In the genomic region with DNA sequence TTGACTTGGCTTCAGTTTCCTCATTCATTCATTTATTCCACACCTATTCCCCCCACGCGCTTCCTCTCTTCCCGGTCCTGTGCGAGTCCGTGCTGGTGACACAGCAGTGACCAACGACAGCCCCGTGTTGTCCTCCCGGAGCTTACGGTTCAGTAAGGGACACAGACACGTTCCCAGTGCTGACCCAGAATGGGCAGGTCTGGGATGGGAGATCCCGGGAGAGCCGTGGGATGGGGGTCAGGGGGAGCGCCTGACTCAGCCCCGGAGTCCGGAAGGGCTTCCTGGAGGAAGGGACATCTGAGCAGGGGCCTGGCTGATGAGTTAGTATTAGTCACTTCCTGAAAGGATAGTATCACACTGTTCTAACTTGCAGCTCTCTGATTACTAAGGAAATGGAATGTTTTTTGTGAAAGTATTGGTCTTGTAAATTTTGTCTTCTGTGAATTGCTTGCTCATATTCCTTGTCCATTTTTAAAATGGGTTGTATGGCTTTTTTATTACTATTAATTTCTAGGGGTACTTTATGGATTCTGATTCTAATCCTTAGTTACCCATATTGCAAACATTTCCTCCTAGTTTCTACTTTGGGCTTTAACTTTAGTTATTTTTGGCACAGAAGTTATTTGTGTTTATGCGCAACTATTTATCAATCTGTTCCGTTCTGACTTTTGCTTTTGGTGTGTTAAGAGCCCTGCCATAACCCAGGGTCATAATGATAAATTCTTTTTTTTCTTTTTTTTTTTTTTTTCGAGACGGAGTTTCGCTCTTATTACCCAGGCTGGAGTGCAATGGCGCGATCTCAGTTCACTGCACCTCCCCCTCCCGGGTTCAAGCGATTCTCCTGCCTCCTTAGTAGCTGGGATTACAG, we compare ENCODE assay signal across 8 cellular contexts. TPM values are rescaled to one million over a fixed set of nuclear protein-coding genes. Genes with fewer than 3 reads are reported as not detected.
DNase-seq lines count a peak whose midpoint lies in the region; ATAC-seq and TF ChIP-seq lines count a peak whose summit lies in the region.

No MANE protein-coding gene starts in this region.

- no peak for TF ChIP-seq CTCF in kidney epithelial cell (IDR thresholded peaks at IDR 0.05; ENCODE audit: insufficient read depth, low read length, poor library complexity, severe bottlenecking)

- H3K9me3 ChIP-seq in SJSA1 (replicated peaks), result no peaks in the 10 kb centered on the region

- ATAC-seq in HG03571 (IDR thresholded peaks at IDR 0.05; ENCODE audit: unreplicated experiment) (peak; percentile 12), GM18867 (IDR thresholded peaks at IDR 0.05; ENCODE audit: unreplicated experiment) (no peak)

- DNase-seq in ELF-1 (ENCODE audit: low read depth, low spot score) (peak; percentile 84), SJSA1 (ENCODE audit: low read depth in 1 of 2, low spot score in 2 of 2) (peak; percentile 93 to 96), caudate nucleus (lab: John Stamatoyannopoulos, UW) (peak in 12 of 61 donors; percentile 16 to 56 (median 48)), kidney epithelial cell (ENCODE audit: low read depth) (peak; percentile 90), GM19238 (ENCODE audit: insufficient read length, low spot score) (no peak)
- peak; percentile 51 to 53 for DNase-seq in stimulated activated CD4-positive, alpha-beta T cell treated with anti-CD3 and anti-CD28 coated beads, Interleukin-2, amount 100 ng/mL, for 24 hours

- peak overlapping the region; percentile 88 for H3K27ac ChIP-seq in SJSA1
- H3K27ac ChIP-seq in caudate nucleus (ENCODE audit: low read depth, low read length), result peak overlapping the region; percentile 96

- peaks cover 38% of the 10 kb centered on the region for H3K4me1 ChIP-seq in SJSA1 (replicated peaks)

- no peaks in the 10 kb centered on the region for H3K27me3 ChIP-seq in SJSA1 (replicated peaks)
- no peaks in the 10 kb centered on the region for H3K27me3 ChIP-seq in kidney epithelial cell (ENCODE audit: control insufficient read depth, insufficient read depth, low read length)

- peak overlapping the region; percentile 61 for H3K4me3 ChIP-seq in SJSA1
- H3K4me3 ChIP-seq in kidney epithelial cell (ENCODE audit: low read depth, low read length), result peak overlapping the region; percentile 48

- H3K36me3 ChIP-seq in SJSA1 (peaks cover 26% of the 10 kb centered on the region), kidney epithelial cell (ENCODE audit: control insufficient read depth, insufficient read depth, low read length) (no peaks in the 10 kb centered on the region)

RNA-seq across cellular contexts. Expression of gene ERCC1, which starts 0.7 kb away (rescaled TPM):
- 102 and 247 TPM in 2 replicates for total RNA-seq in SJSA1 (2014; rRNA removed; shearing (Covaris generic))
- 67.1 and 79.5 TPM in 2 replicates for total RNA-seq in kidney epithelial cell

RNA-seq across cellular contexts. Expression of gene POLR1G, which starts 18.0 kb away (rescaled TPM):
- 10.5 and 25.5 TPM in 2 replicates for total RNA-seq in SJSA1 (2014; rRNA removed; shearing (Covaris generic))
- total RNA-seq in kidney epithelial cell, result 18.0 and 24.4 TPM in 2 replicates

RNA-seq across cellular contexts. Expression of gene PPP1R13L, which starts 19.6 kb away (rescaled TPM):
- 5.1 and 5.6 TPM in 2 replicates for total RNA-seq in SJSA1 (2014; rRNA removed; shearing (Covaris generic))
- 30.9 and 34.5 TPM in 2 replicates for total RNA-seq in kidney epithelial cell

RNA-seq across cellular contexts. Expression of gene FOSB, which starts 43.4 kb away (rescaled TPM):
- 1.1 TPM in 1 of 2 replicates, not detected in the other for total RNA-seq in SJSA1 (2014; rRNA removed; shearing (Covaris generic))
- total RNA-seq in kidney epithelial cell, result 1.6 and 5.3 TPM in 2 replicates

RNA-seq across cellular contexts. Expression of gene ERCC2, which starts 54.1 kb away (rescaled TPM):
- 45.8 and 63.4 TPM in 2 replicates for total RNA-seq in SJSA1 (2014; rRNA removed; shearing (Covaris generic))
- 18.5 and 28.6 TPM in 2 replicates for total RNA-seq in kidney epithelial cell
